ENCODE assay signal across 18 cellular contexts in the genomic region with DNA sequence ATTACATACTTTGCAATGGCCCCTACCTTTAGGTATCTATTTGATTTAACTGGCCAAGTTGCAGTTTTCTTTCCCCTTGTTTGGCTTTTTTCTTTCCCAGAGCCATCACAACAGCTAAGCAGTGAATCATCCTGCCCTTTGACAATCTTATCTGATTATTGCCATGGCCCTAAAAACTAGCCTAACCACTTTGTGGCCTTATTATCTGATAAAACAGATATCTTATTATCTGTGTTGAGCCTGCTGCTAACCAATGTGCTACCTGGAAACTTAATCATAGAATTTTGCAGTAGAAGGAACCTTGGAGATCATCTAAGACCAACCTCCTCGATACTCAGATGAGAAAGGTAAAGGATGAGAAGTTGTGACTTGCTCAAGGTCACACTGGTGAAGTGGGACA. TPM values are rescaled to one million over a fixed set of nuclear protein-coding genes. Genes with fewer than 3 reads are reported as not detected.
A peak's percentile ranks its signal among the peaks of the same experiment; 100 is the strongest.
DNase-seq lines count a peak whose midpoint lies in the region; ATAC-seq and TF ChIP-seq lines count a peak whose summit lies in the region.
"Had no signal": no experiment of that assay in that cellular context is flagged by ENCODE, and none has a peak within 500 bp of the region (broad histone marks: within the 10 kb centered on the region; RNA-seq: fewer than 3 reads in every experiment).

No MANE protein-coding gene starts in this region.

- no peak overlapping the region for H3K27ac ChIP-seq in brain microvascular endothelial cell

- ATAC-seq in mucosa of descending colon (peak; percentile 70), GM21723 (IDR thresholded peaks at IDR 0.05; ENCODE audit: unreplicated experiment) (no peak), GM21423 (IDR thresholded peaks at IDR 0.05; ENCODE audit: unreplicated experiment) (no peak), GM21737 (IDR thresholded peaks at IDR 0.05; ENCODE audit: unreplicated experiment) (no peak), HG03565 (IDR thresholded peaks at IDR 0.05; ENCODE audit: unreplicated experiment) (no peak)
- ATAC-seq: left cardiac atrium had no signal

- no peaks in the 10 kb centered on the region for H3K9me3 ChIP-seq in mucosa of descending colon

- in situ Hi-C loops in brain microvascular endothelial cell (cut with HindIII; ENCODE audit: low pct_ligation_motif_present, low sequenced_read_pairs) = no loop called here

- no peak for TF ChIP-seq CTCF in brain microvascular endothelial cell (IDR thresholded peaks at IDR 0.05; ENCODE audit: low read depth, low read length, missing control alignments)
- no peak for TF ChIP-seq CTCF in mucosa of descending colon (IDR thresholded peaks at IDR 0.05)

- peaks cover 36% of the 10 kb centered on the region for H3K4me1 ChIP-seq in mucosa of descending colon (ENCODE audit: low read depth)

- H3K36me3 ChIP-seq in brain microvascular endothelial cell (replicated peaks) (no peaks in the 10 kb centered on the region), mucosa of descending colon (ENCODE audit: low read depth) (no peaks in the 10 kb centered on the region)

- no peaks in the 10 kb centered on the region for H3K27me3 ChIP-seq in brain microvascular endothelial cell (replicated peaks)

- H3K4me3 ChIP-seq in brain microvascular endothelial cell (ENCODE audit: low read depth, low read length) (no peak overlapping the region), mucosa of descending colon (no peak overlapping the region)

- DNase-seq in EL (peak; percentile 11), LoVo (ENCODE audit: low spot score) (peak; percentile 20), brain microvascular endothelial cell (peak; percentile 60), mucosa of descending colon (no peak)
- DNase-seq: activated CD4-positive, alpha-beta T cell treated with anti-CD3 and anti-CD28 coated beads, Interleukin-2, amount 10 ng/mL, durations not matched to agents 7 days and 5 days; activated naive CD4-positive, alpha-beta T cell treated with anti-CD3 and anti-CD28 coated beads, Interleukin-2, amount 50 U/mL, for 16 hours; CD4-positive, alpha-beta memory T cell; DMS53; foreskin melanocyte; KBM-7; left cardiac atrium; NCI-H1092; NCI-H2029 treated with DMSO at 0.1 percent for 48 hours; NCI-H446 treated with DMSO at 0.1 percent for 48 hours had no signal

- intact Hi-C loops in mucosa of descending colon (cut with DNase I, micrococcal nuclease) = no loop called here

RNA-seq across cellular contexts. Expression of gene EIF4E3, which starts 37.1 kb away (rescaled TPM):
- 10 to 100 TPM; 40.6 to 57.1 (median 48.4) TPM for total RNA-seq in mucosa of descending colon

Comparison
In these comparisons a context has a peak if more than half of its experiments do, and no peak if none do; other contexts are left out.
1. DNase-seq: peak in EL (single experiment), LoVo (single experiment) and brain microvascular endothelial cell (single experiment); none in mucosa of descending colon (0 of 3).